ENCODE assay signal across 8 cellular contexts in the genomic region with DNA sequence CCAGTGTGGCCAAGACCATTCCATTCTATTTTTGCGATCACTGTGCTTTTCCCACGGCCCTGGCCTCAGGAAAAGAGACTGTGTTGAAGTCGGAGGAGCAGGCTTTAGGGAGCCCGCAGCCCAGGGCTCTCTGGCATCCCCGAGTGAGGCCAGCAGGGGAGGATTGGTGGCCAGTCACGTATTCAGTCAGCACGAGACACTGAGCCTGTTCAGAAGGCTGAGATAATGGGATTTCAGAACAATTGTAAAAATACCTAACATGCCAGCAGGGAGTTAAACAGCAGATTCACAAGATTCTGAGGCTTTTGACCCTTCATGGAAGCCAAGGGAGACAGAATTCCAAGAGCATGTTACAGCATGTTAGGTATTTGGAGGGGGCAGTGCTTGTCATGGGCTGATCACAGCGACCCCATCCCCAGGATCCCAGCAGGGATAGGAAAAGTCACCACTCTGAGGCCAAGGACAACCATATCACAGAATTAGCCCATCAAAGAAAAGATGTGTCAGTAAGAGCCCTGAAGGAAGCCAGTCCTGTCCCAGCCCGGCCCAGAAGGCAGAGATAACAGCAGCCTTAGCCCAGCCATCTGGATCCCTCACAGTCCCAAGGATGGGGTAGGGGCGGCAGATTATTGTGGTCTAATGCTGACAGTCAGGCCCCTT. TPM values are rescaled to one million over a fixed set of nuclear protein-coding genes. Genes with fewer than 3 reads are reported as not detected.
A peak's percentile ranks its signal among the peaks of the same experiment; 100 is the strongest.
DNase-seq lines count a peak whose midpoint lies in the region; ATAC-seq and TF ChIP-seq lines count a peak whose summit lies in the region.

No MANE protein-coding gene starts in this region.

- no peaks in the 10 kb centered on the region for H3K36me3 Mint-ChIP-seq in progenitor cell of endocrine pancreas (ENCODE audit: insufficient read depth)

- H3K9me3 ChIP-seq in Panc1 (ENCODE audit: control insufficient read depth, insufficient read depth, low read depth, low read length) = no peaks in the 10 kb centered on the region

- no peaks in the 10 kb centered on the region for H3K27me3 ChIP-seq in Panc1 (ENCODE audit: control insufficient read depth, insufficient read depth, low read length)

- no peak overlapping the region for H3K4me3 Mint-ChIP-seq in progenitor cell of endocrine pancreas (ENCODE audit: low read depth)

- peak overlapping the region; percentile 36 for H3K27ac Mint-ChIP-seq in progenitor cell of endocrine pancreas

- BruUV-seq in Panc1 (replicated peaks; lab: Mats Ljungman, UMichigan) = no TSS peak

- peaks cover 58% of the 10 kb centered on the region for H3K4me1 ChIP-seq in Panc1 (ENCODE audit: control insufficient read depth, insufficient read depth, low read length)

- in situ Hi-C loops in Caki2 (cut with HindIII; ENCODE audit: low pct_unique_long_range_greater_than_20kb, low sequenced_read_pairs) (no loop called here), Panc1 (cut with HindIII; ENCODE audit: low pct_unique_long_range_greater_than_20kb, low sequenced_read_pairs) (no loop called here)

- POLR2A ChIA-PET in Panc1 (lab: Charles Lee) = no interaction called here

- CTCF ChIA-PET in Panc1 (lab: Charles Lee) = no interaction called here

- no peak overlapping the region for H3K4me3 ChIP-seq in Panc1 (ENCODE audit: low read depth in 2 of 2, low read length in 2 of 2)

- H3K36me3 ChIP-seq in Panc1 (ENCODE audit: control insufficient read depth, insufficient read depth, low read length) = no peaks in the 10 kb centered on the region

- peaks cover 13% of the 10 kb centered on the region for H3K4me1 Mint-ChIP-seq in progenitor cell of endocrine pancreas (ENCODE audit: low read depth)

- ATAC-seq in Panc1 (peak; percentile 75), GM21423 (IDR thresholded peaks at IDR 0.05; ENCODE audit: unreplicated experiment) (no peak)

- H3K27me3 Mint-ChIP-seq in progenitor cell of endocrine pancreas = peaks cover 15% of the 10 kb centered on the region

- DNase-seq in Caki2 (ENCODE audit: low read depth) (peak; percentile 63), Panc1 (ENCODE audit: low read depth, low spot score) (no peak), fibroblast of gingiva (ENCODE audit: low read depth) (peak; percentile 54), progenitor cell of endocrine pancreas (ENCODE audit: low spot score, unreplicated experiment) (no peak), HPDE6-E6E7 (ENCODE audit: extremely low spot score) (no peak), GDM1 (lab: John Stamatoyannopoulos, UW) (no peak), NCI-H2081 treated with DMSO at 0.1 percent for 48 hours (lab: John Stamatoyannopoulos, UW) (no peak)

- no peak for TF ChIP-seq CTCF in Panc1 (IDR thresholded peaks at IDR 0.05)
- no peak for TF ChIP-seq CTCF in progenitor cell of endocrine pancreas (IDR thresholded peaks at IDR 0.05; ENCODE audit: unreplicated experiment)

- H3K27ac ChIP-seq in Panc1 (ENCODE audit: low read length) = peak overlapping the region; percentile 88

- H3K9me3 Mint-ChIP-seq in progenitor cell of endocrine pancreas (ENCODE audit: low read depth) = no peaks in the 10 kb centered on the region

- intact Hi-C loops in Panc1 (cut with micrococcal nuclease; ENCODE audit: unreplicated experiment) = no loop called here

RNA-seq across cellular contexts. Expression of a gene that starts 40.6 kb away (rescaled TPM):
- 85.0 and 114 TPM in 2 replicates for total RNA-seq in Caki2 (2014; rRNA removed; shearing (Covaris generic); ENCODE audit: low replicate concordance)
- total RNA-seq in Panc1 (2021; ENCODE audit: unreplicated experiment) (146 TPM), progenitor cell of endocrine pancreas (93.2 and 94.4 TPM in 2 replicates)
- polyA plus RNA-seq in Panc1 (2012; ENCODE audit: insufficient read length) = 73.2 TPM

Comparison
In these comparisons a context has a peak if more than half of its experiments do, and no peak if none do; other contexts are left out.
1. DNase-seq: peak in Caki2 (single experiment) and fibroblast of gingiva (single experiment); none in Panc1 (single experiment), progenitor cell of endocrine pancreas (single experiment), HPDE6-E6E7 (single experiment), GDM1 (single experiment) and NCI-H2081 treated with DMSO at 0.1 percent for 48 hours (single experiment).